ENCODE assay signal across 8 cellular contexts in the genomic region with DNA sequence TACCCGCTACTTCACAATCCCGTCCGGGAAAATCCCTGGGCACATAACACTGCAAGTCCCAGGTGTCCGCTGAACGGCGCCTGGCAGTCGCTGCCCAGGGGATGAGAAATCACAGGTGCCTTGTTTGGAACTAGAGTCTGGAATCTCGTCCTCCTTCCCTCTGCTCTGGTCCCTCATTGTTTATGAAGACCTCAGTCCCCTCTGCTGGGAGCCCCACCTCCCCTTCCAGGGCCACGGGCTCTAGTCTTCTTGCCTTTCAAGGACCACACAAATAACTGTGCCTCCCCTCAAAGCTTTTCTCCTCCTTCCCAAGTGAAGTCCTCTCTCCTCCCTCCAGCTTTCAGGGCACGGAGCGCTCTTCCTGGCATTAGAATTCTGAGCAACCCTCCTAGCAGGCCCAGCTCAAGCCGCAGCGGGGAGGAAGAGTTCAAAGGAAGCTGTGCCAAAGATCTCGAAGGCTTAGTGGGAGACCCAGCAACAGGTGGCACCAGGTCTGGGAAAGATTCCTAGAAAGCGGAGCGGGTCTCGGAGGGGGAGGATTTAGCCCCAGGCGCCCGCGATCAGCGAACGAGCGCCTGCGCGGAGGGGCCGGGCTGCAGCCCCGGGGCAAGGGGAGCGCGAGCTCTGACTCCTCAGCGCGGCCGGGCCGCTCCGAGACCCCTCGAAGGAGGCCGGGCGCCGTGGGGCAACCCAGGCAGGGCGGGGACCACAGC. TPM values are rescaled to one million over a fixed set of nuclear protein-coding genes. Genes with fewer than 3 reads are reported as not detected.
DNase-seq lines count a peak whose midpoint lies in the region; ATAC-seq, FAIRE-seq and TF ChIP-seq lines count a peak whose summit lies in the region.
"Not testable (repeated sequence)": the region's sequence is repeated elsewhere in the genome, so short reads cannot be mapped to it uniquely, and the experiment has no call there.

No MANE protein-coding gene starts in this region.

- not testable (repeated sequence) for TF ChIP-seq CTCF in natural killer cell (IDR thresholded peaks at IDR 0.05)

- H3K4me1 ChIP-seq in SJCRH30: not testable (repeated sequence)

- peak overlapping the region; percentile 58 for H3K27ac ChIP-seq in SJCRH30
- peak overlapping the region; percentile 28 for H3K27ac ChIP-seq in adipose tissue (ENCODE audit: low read depth, low read length)

- 3 to 5% (median 5%) methylated on average over 34 to 39 of the region's 39 CpGs for WGBS in adipose tissue, 3 donors

- not testable (repeated sequence) for H3K9me3 ChIP-seq in SJCRH30 (replicated peaks)

- intact Hi-C loops in natural killer cell (cut with micrococcal nuclease): loop anchor here (1.0 to 5.0 kb wide), 5 partner anchors 29 to 184 kb away; a partner anchor contains a TSS

- FAIRE-seq in HTR-8/SVneo (lab: Jason Lieb, UNC): not testable (repeated sequence)

- not testable (repeated sequence) for H3K36me3 Mint-ChIP-seq in natural killer cell

- H3K4me3 ChIP-seq in SJCRH30: peak overlapping the region; percentile 93

- ATAC-seq in GM21723 (IDR thresholded peaks at IDR 0.05; ENCODE audit: unreplicated experiment) (peak; percentile 18), natural killer cell (peak in 1 of 3 donors; percentile 3)
- ATAC-seq in stimulated activated naive CD8-positive, alpha-beta T cell treated with anti-CD3 and anti-CD28 coated beads, Interleukin-15, amount 100 ng/mL, for 72 hours: peak; percentile 16

- DNase-seq in DMS53 treated with DMSO at 0.1 percent for 48 hours (lab: John Stamatoyannopoulos, UW; ENCODE audit: unreplicated experiment) (peak; percentile 2), HTR-8/SVneo (ENCODE audit: insufficient read length, low spot score) (peak; percentile 31), SJCRH30 (peak; percentile 73 to 79), globus pallidus (ENCODE audit: low spot score) (peak; percentile 42), natural killer cell (peak; percentile 18)
- DNase-seq in stimulated activated naive CD8-positive, alpha-beta T cell treated with anti-CD3 and anti-CD28 coated beads, Interleukin-15, amount 100 ng/mL, for 72 hours: not testable (repeated sequence)

- peak overlapping the region; percentile 85 for H3K4me3 Mint-ChIP-seq in natural killer cell
- H3K4me3 Mint-ChIP-seq in stimulated activated naive CD8-positive, alpha-beta T cell treated with anti-CD3 and anti-CD28 coated beads, Interleukin-15, amount 100 ng/mL, for 72 hours: peak overlapping the region; percentile 92

- H3K27me3 ChIP-seq in SJCRH30: not testable (repeated sequence)

- peaks cover 46 to 52% of the 10 kb centered on the region in 2 donors for H3K4me1 Mint-ChIP-seq in natural killer cell
- peaks cover 54% of the 10 kb centered on the region for H3K4me1 Mint-ChIP-seq in stimulated activated naive CD8-positive, alpha-beta T cell treated with anti-CD3 and anti-CD28 coated beads, Interleukin-15, amount 100 ng/mL, for 72 hours

- not testable (repeated sequence) for H3K36me3 ChIP-seq in SJCRH30

- H3K27me3 Mint-ChIP-seq in natural killer cell (ENCODE audit: low read depth in 2 of 2); stimulated activated naive CD8-positive, alpha-beta T cell treated with anti-CD3 and anti-CD28 coated beads, Interleukin-15, amount 100 ng/mL, for 72 hours: not testable (repeated sequence)

- H3K27ac Mint-ChIP-seq in natural killer cell: peak overlapping the region; percentile 95 to 97
- peak overlapping the region; percentile 86 to 96 for H3K27ac Mint-ChIP-seq in stimulated activated naive CD8-positive, alpha-beta T cell treated with anti-CD3 and anti-CD28 coated beads, Interleukin-15, amount 100 ng/mL, for 72 hours

- not testable (repeated sequence) for H3K9me3 Mint-ChIP-seq in natural killer cell; stimulated activated naive CD8-positive, alpha-beta T cell treated with anti-CD3 and anti-CD28 coated beads, Interleukin-15, amount 100 ng/mL, for 72 hours

RNA-seq across cellular contexts. Expression of a gene that starts 0.9 kb away (rescaled TPM):
- total RNA-seq in SJCRH30 (2014; rRNA removed; shearing (Covaris generic)): 21.6 and 22.0 TPM in 2 replicates
- polyA plus RNA-seq in adipose tissue: 10 to 100 TPM in 1 of 3 donors, 1 to 10 TPM in 2; 3.3 to 10.7 (median 6.6) TPM
- total RNA-seq in natural killer cell: 10 to 100 TPM; 51.5 to 61.0 (median 53.9) TPM

RNA-seq across cellular contexts. Expression of a gene that starts 30.3 kb away (rescaled TPM):
- total RNA-seq in SJCRH30 (2014; rRNA removed; shearing (Covaris generic)): 42.0 and 50.3 TPM in 2 replicates
- polyA plus RNA-seq in adipose tissue: 100 to 1,000 TPM in 1 of 3 donors, 10 to 100 TPM in 2; 40.9 to 113 (median 45.5) TPM
- 10 to 100 TPM; 32.2 to 38.8 (median 32.3) TPM for total RNA-seq in natural killer cell

RNA-seq across cellular contexts. Expression of a gene that starts 31.7 kb away (rescaled TPM):
- total RNA-seq in SJCRH30 (2014; rRNA removed; shearing (Covaris generic)): not detected in 2 replicates
- polyA plus RNA-seq in adipose tissue: under 1 TPM; under 0.01 to 0.06 (median 0.04) TPM
- not detected for total RNA-seq in natural killer cell
